In the genomic region with DNA sequence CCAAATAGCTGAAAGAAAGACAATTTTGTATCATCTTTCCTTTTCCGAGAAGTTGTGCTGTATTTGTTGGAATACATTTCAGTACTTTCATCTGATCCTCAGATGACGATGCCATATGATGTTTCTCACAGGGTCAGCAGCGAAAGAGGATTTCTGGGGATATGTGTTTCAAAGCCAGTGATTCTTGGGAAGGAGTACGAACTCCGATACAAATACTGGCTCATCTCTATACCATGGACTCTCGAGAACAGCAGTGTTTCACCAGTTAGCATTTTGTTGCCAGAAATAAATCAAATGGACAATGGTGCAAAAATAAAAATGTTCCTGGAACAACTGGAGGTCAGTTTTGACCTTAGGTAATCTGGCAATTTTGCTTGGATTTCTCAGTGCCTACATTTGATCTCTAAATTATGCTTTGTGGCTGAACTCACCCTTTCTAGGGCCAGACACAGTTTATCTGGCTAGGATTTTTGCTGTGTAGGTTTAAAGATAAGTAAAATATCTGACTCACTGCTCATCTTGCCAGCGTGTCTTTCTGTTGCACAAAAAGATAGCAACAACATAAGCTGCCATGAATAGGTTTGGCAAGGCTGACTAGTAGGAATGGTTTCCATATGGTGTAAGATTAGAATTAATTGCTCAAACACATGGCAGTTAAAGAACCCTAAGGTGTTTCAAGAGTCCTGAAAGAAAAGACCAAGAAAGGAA, we compare ENCODE assay signal across 13 cellular contexts. TPM values are rescaled to one million over a fixed set of nuclear protein-coding genes. Genes with fewer than 3 reads are reported as not detected.
DNase-seq lines count a peak whose midpoint lies in the region; ATAC-seq and TF ChIP-seq lines count a peak whose summit lies in the region.
"Had no signal": no experiment of that assay in that cellular context is flagged by ENCODE, and none has a peak within 500 bp of the region (broad histone marks: within the 10 kb centered on the region; RNA-seq: fewer than 3 reads in every experiment).

No MANE protein-coding gene starts in this region.

- H3K4me3 ChIP-seq in tibial nerve: no peak overlapping the region
- H3K4me3 ChIP-seq in mucosa of descending colon: no peak overlapping the region
- H3K4me3 ChIP-seq: GM12878 had no signal

- H3K4me1 ChIP-seq in tibial nerve (peaks cover 0 to 44% (median 16%) of the 10 kb centered on the region in 4 donors), mucosa of descending colon (ENCODE audit: low read depth) (no peaks in the 10 kb centered on the region)

- peak in 1 of 2 donors; percentile 25 for TF ChIP-seq EP300 in tibial nerve (IDR thresholded peaks at IDR 0.05)

- no peak for TF ChIP-seq CTCF in omental fat pad (IDR thresholded peaks at IDR 0.05)
- no peak for TF ChIP-seq CTCF in tibial nerve (IDR thresholded peaks at IDR 0.05)
- no peak for TF ChIP-seq CTCF in mucosa of descending colon (IDR thresholded peaks at IDR 0.05)

- H3K9me3 ChIP-seq in tibial nerve: no peaks in the 10 kb centered on the region
- no peaks in the 10 kb centered on the region for H3K9me3 ChIP-seq in mucosa of descending colon

- no peaks in the 10 kb centered on the region for H3K27me3 ChIP-seq in tibial nerve

- intact Hi-C loops in mucosa of descending colon (cut with DNase I, micrococcal nuclease): no loop called here

- no peaks in the 10 kb centered on the region for H3K36me3 ChIP-seq in tibial nerve
- H3K36me3 ChIP-seq in mucosa of descending colon (ENCODE audit: low read depth): no peaks in the 10 kb centered on the region

- DNase-seq in Ammon's horn (ENCODE audit: low spot score) (peak; percentile 23), erythroblast (lab: John Stamatoyannopoulos, UW) (peak; percentile 87 to 95), omental fat pad (ENCODE audit: low spot score) (no peak), tibial nerve (ENCODE audit: low spot score in 2 of 2) (no peak), mucosa of descending colon (no peak), NCI-H1105 (lab: John Stamatoyannopoulos, UW) (no peak)
- no peak for DNase-seq in activated CD4-positive, CD25-positive, alpha-beta regulatory T cell (lab: John Stamatoyannopoulos, UW)
- DNase-seq: activated CD4-positive, alpha-beta T cell treated with anti-CD3 and anti-CD28 coated beads, Interleukin-2, amount 10 ng/mL, durations not matched to agents 7 days and 5 days; activated naive CD8-positive, alpha-beta T cell treated with anti-CD3 and anti-CD28 coated beads, Interleukin-2, amount 10 ng/mL, durations not matched to agents 7 days and 5 days; PC-3 had no signal

- peak; percentile 82 for ATAC-seq in omental fat pad (ENCODE audit: low FRiP score)
- no peak for ATAC-seq in mucosa of descending colon
- ATAC-seq: GM12878, PC-3 had no signal

- 48 to 58% methylated on average over 7 of the region's 7 CpGs for WGBS in tibial nerve, 2 donors

- TF ChIP-seq POLR2A in erythroblast (IDR thresholded peaks at IDR 0.05; ENCODE audit: low read length) (no peak), tibial nerve (IDR thresholded peaks at IDR 0.05) (no peak)

- peak overlapping the region in 2 of 4 donors; percentile 11 to 69 for H3K27ac ChIP-seq in tibial nerve
- H3K27ac ChIP-seq: C4-2B had no signal

TF ChIP-seq in PFSK-1, 5 proteins besides CTCF, POLR2A, EP300 and RAD21:
- TF ChIP-seq TAF1 (IDR thresholded peaks at IDR 0.05; ENCODE audit: borderline replicate concordance, insufficient read depth, low read length) (no peak), SIN3A (IDR thresholded peaks at IDR 0.05; ENCODE audit: borderline replicate concordance, insufficient read depth, low read length) (0 out of 2 replicates have a peak, but pooled peaks have one; percentile 37)
- TF ChIP-seq, protein P1, sequence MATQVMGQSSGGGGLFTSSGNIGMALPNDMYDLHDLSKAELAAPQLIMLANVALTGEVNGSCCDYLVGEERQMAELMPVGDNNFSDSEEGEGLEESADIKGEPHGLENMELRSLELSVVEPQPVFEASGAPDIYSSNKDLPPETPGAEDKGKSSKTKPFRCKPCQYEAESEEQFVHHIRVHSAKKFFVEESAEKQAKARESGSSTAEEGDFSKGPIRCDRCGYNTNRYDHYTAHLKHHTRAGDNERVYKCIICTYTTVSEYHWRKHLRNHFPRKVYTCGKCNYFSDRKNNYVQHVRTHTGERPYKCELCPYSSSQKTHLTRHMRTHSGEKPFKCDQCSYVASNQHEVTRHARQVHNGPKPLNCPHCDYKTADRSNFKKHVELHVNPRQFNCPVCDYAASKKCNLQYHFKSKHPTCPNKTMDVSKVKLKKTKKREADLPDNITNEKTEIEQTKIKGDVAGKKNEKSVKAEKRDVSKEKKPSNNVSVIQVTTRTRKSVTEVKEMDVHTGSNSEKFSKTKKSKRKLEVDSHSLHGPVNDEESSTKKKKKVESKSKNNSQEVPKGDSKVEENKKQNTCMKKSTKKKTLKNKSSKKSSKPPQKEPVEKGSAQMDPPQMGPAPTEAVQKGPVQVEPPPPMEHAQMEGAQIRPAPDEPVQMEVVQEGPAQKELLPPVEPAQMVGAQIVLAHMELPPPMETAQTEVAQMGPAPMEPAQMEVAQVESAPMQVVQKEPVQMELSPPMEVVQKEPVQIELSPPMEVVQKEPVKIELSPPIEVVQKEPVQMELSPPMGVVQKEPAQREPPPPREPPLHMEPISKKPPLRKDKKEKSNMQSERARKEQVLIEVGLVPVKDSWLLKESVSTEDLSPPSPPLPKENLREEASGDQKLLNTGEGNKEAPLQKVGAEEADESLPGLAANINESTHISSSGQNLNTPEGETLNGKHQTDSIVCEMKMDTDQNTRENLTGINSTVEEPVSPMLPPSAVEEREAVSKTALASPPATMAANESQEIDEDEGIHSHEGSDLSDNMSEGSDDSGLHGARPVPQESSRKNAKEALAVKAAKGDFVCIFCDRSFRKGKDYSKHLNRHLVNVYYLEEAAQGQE (IDR thresholded peaks at IDR 0.05; ENCODE audit: insufficient read depth in 1 of 2, low read depth in 2 of 2, low read length in 2 of 2): no peak

RNA-seq across cellular contexts. Expression of a gene that starts 11.0 kb away (rescaled TPM):
- 127 TPM for polyA plus RNA-seq in PFSK-1 (2012; ENCODE audit: insufficient read length, low read depth)
- total RNA-seq in omental fat pad (100 to 1,000 TPM; 317 to 851 (median 829) TPM), tibial nerve (100 to 1,000 TPM; 187 to 759 (median 492) TPM), mucosa of descending colon (100 to 1,000 TPM in 2 of 3 donors, 10 to 100 TPM in 1; 42.9 to 655 (median 121) TPM)

RNA-seq across cellular contexts. Expression of a gene that starts 41.7 kb away (rescaled TPM):
- 0.39 TPM for polyA plus RNA-seq in PFSK-1 (2012; ENCODE audit: insufficient read length, low read depth)
- total RNA-seq in omental fat pad (under 1 TPM in 2 of 4 donors, not detected in 2; 0.56 to 0.60 TPM), tibial nerve (not detected), mucosa of descending colon (1 to 10 TPM; 1.4 to 5.6 (median 4.1) TPM)
- total RNA-seq: PC-3 had no signal

RNA-seq across cellular contexts. Expression of a gene that starts 53.3 kb away (rescaled TPM):
- not detected for polyA plus RNA-seq in PFSK-1 (2012; ENCODE audit: insufficient read length, low read depth)
- total RNA-seq in omental fat pad: 1 to 10 TPM; 1.9 to 6.2 (median 4.3) TPM
- 1 to 10 TPM in 2 of 4 donors, under 1 TPM in 2; under 0.01 to 5.9 (median 1.4) TPM for total RNA-seq in tibial nerve
- total RNA-seq in mucosa of descending colon: 1 to 10 TPM in 1 of 3 donors, under 1 TPM in 2; 0.06 to 1.9 (median 0.54) TPM
- total RNA-seq: activated CD4-positive, alpha-beta T cell treated with anti-CD3 and anti-CD28 coated beads, Interleukin-2, amount 10 ng/mL, durations not matched to agents 7 days and 5 days; activated naive CD8-positive, alpha-beta T cell treated with anti-CD3 and anti-CD28 coated beads, Interleukin-2, amount 10 ng/mL, durations not matched to agents 7 days and 5 days; GM12878; PC-3 had no signal

Comparison
In these comparisons a context has a peak if more than half of its experiments do, and no peak if none do; other contexts are left out.
1. DNase-seq: peak in Ammon's horn (single experiment) and erythroblast (2 of 2); none in omental fat pad (single experiment), activated CD4-positive, CD25-positive, alpha-beta regulatory T cell (0 of 4), tibial nerve (0 of 2), mucosa of descending colon (0 of 3) and NCI-H1105 (single experiment).